9 cellular contexts compared by ENCODE assay signal in genomic region chr14:24441485-24441884, GRCh38.
DNase-seq lines count a peak whose midpoint lies in the region; ATAC-seq and TF ChIP-seq lines count a peak whose summit lies in the region.
"Had no signal": no experiment of that assay in that cellular context is flagged by ENCODE, and none has a peak within 500 bp of the region (broad histone marks: within the 10 kb centered on the region; RNA-seq: fewer than 3 reads in every experiment).

No MANE protein-coding gene starts in this region.

- peak overlapping the region; percentile 91 to 99 (median 96) for H3K4me2 ChIP-seq in BLaER1 treated with 17β-estradiol and CSF1 and Interleukin-3, amounts not matched to agents 10 nM and 100 nM
- H3K4me2 ChIP-seq in MM.1S (ENCODE audit: low read depth, low read length) = peak overlapping the region; percentile 79

- TF ChIP-seq CTCF in MM.1S (IDR thresholded peaks at IDR 0.05; ENCODE audit: low read length) (no peak), nephron progenitor cell (IDR thresholded peaks at IDR 0.05) (no peak)

- peak overlapping the region; percentile 87 for H3K4me3 Mint-ChIP-seq in dendritic cell treated with granulocyte-macrophage colony-stimulating factor and Interleukin-4, amounts not matched to agents 40 ng/mL and 50 ng/mL, for 4 days
- H3K4me3 Mint-ChIP-seq in nephron progenitor cell = peak overlapping the region; percentile 94

- peaks cover 33 to 58% (median 43%) of the 10 kb centered on the region in 11 experiments for H3K36me3 ChIP-seq in BLaER1 treated with 17β-estradiol and CSF1 and Interleukin-3, amounts not matched to agents 10 nM and 100 nM
- 0 out of 2 replicates have a peak, but pooled peaks cover 2% of the 10 kb centered on the region for H3K36me3 ChIP-seq in MM.1S (replicated peaks; ENCODE audit: insufficient read depth, low read length)

- H3K27ac ChIP-seq in BLaER1 treated with 17β-estradiol and CSF1 and Interleukin-3, amounts not matched to agents 10 nM and 100 nM = peak overlapping the region; percentile 88 to 99 (median 95); a peak in 20 of 22 replicates
- H3K27ac ChIP-seq in MM.1S (ENCODE audit: low read length) = peak overlapping the region; percentile 95; the same call in 1 of the 2 replicates

- intact Hi-C loops in dendritic cell treated with granulocyte-macrophage colony-stimulating factor and Interleukin-4, amounts not matched to agents 40 ng/mL and 50 ng/mL, for 4 days (cut with micrococcal nuclease) = no loop called here

- ATAC-seq in GM18870 (IDR thresholded peaks at IDR 0.05; ENCODE audit: unreplicated experiment) (no peak), HG02763 (IDR thresholded peaks at IDR 0.05; ENCODE audit: unreplicated experiment) (no peak), HG03108 (IDR thresholded peaks at IDR 0.05; ENCODE audit: unreplicated experiment) (no peak)

- H3K27ac Mint-ChIP-seq in dendritic cell treated with granulocyte-macrophage colony-stimulating factor and Interleukin-4, amounts not matched to agents 40 ng/mL and 50 ng/mL, for 4 days = peak overlapping the region; percentile 99
- H3K27ac Mint-ChIP-seq in nephron progenitor cell = peak overlapping the region; percentile 100

- H3K4me1 Mint-ChIP-seq in dendritic cell treated with granulocyte-macrophage colony-stimulating factor and Interleukin-4, amounts not matched to agents 40 ng/mL and 50 ng/mL, for 4 days (ENCODE audit: low read depth) = peaks cover 68% of the 10 kb centered on the region
- peaks cover 42% of the 10 kb centered on the region for H3K4me1 Mint-ChIP-seq in nephron progenitor cell

- no peaks in the 10 kb centered on the region for H3K27me3 Mint-ChIP-seq in dendritic cell treated with granulocyte-macrophage colony-stimulating factor and Interleukin-4, amounts not matched to agents 40 ng/mL and 50 ng/mL, for 4 days
- H3K27me3 Mint-ChIP-seq in nephron progenitor cell (ENCODE audit: low read depth, poor library complexity) = peaks cover 12% of the 10 kb centered on the region

- peaks cover 17 to 25% (median 21%) of the 10 kb centered on the region in 11 experiments for H3K9me3 ChIP-seq in BLaER1 treated with 17β-estradiol and CSF1 and Interleukin-3, amounts not matched to agents 10 nM and 100 nM (replicated peaks in 1 of 11)
- no peaks in the 10 kb centered on the region for H3K9me3 ChIP-seq in MM.1S (replicated peaks; ENCODE audit: insufficient read depth, low read length)

- H3K9me2 ChIP-seq in MM.1S (replicated peaks; ENCODE audit: insufficient read depth, low read length) = no peaks in the 10 kb centered on the region

- H3K4me3 ChIP-seq in BLaER1 treated with 17β-estradiol and CSF1 and Interleukin-3, amounts not matched to agents 10 nM and 100 nM = peak overlapping the region; percentile 70 to 85 (median 74)
- peak overlapping the region; percentile 86 for H3K4me3 ChIP-seq in MM.1S (ENCODE audit: low read length)

- no peaks in the 10 kb centered on the region; the same call in 1 of the 2 replicates for H3K79me2 ChIP-seq in MM.1S (ENCODE audit: low read length)

- peaks cover 5% of the 10 kb centered on the region for H3F3A ChIP-seq in MM.1S (ENCODE audit: insufficient read depth, low read length)

- H4K20me1 ChIP-seq in BLaER1 treated with 17β-estradiol and CSF1 and Interleukin-3, amounts not matched to agents 10 nM and 100 nM = peaks cover 0 to 27% (median 7%) of the 10 kb centered on the region in 11 experiments; a peak in 7 of 22 replicates
- no peaks in the 10 kb centered on the region for H4K20me1 ChIP-seq in MM.1S (ENCODE audit: insufficient read depth, low read length)

- H3K27me3 ChIP-seq in BLaER1 treated with 17β-estradiol and CSF1 and Interleukin-3, amounts not matched to agents 10 nM and 100 nM = no peaks in the 10 kb centered on the region
- H3K27me3 ChIP-seq in MM.1S (replicated peaks; ENCODE audit: insufficient read depth, low read length) = no peaks in the 10 kb centered on the region
- H3K27me3 ChIP-seq: foreskin keratinocyte had no signal

- H3K9me3 Mint-ChIP-seq in dendritic cell treated with granulocyte-macrophage colony-stimulating factor and Interleukin-4, amounts not matched to agents 40 ng/mL and 50 ng/mL, for 4 days = peaks cover 10% of the 10 kb centered on the region
- H3K9me3 Mint-ChIP-seq in nephron progenitor cell = no peaks in the 10 kb centered on the region

- H2AFZ ChIP-seq in MM.1S (ENCODE audit: low read length) = no peak overlapping the region

- peak overlapping the region; percentile 88 to 97 (median 91); a peak in 21 of 22 replicates for H3K9ac ChIP-seq in BLaER1 treated with 17β-estradiol and CSF1 and Interleukin-3, amounts not matched to agents 10 nM and 100 nM
- peak overlapping the region; percentile 93 for H3K9ac ChIP-seq in MM.1S (ENCODE audit: low read length)

- H3K36me3 Mint-ChIP-seq in dendritic cell treated with granulocyte-macrophage colony-stimulating factor and Interleukin-4, amounts not matched to agents 40 ng/mL and 50 ng/mL, for 4 days (ENCODE audit: low read depth) = peaks cover 57% of the 10 kb centered on the region
- peaks cover 47% of the 10 kb centered on the region for H3K36me3 Mint-ChIP-seq in nephron progenitor cell (ENCODE audit: low read depth)

- DNase-seq in MM.1S = no peak
- no peak for DNase-seq in nephron progenitor cell
- no peak for DNase-seq in effector CD8-positive, alpha-beta T cell (lab: John Stamatoyannopoulos, UW)

- H3K4me1 ChIP-seq in BLaER1 treated with 17β-estradiol and CSF1 and Interleukin-3, amounts not matched to agents 10 nM and 100 nM = peaks cover 53 to 76% (median 70%) of the 10 kb centered on the region in 10 experiments
- 0 out of 2 replicates have a peak, but pooled peaks cover 1% of the 10 kb centered on the region for H3K4me1 ChIP-seq in MM.1S (ENCODE audit: low read length)
